ENCODE assay signal across 30 cellular contexts in the genomic region with DNA sequence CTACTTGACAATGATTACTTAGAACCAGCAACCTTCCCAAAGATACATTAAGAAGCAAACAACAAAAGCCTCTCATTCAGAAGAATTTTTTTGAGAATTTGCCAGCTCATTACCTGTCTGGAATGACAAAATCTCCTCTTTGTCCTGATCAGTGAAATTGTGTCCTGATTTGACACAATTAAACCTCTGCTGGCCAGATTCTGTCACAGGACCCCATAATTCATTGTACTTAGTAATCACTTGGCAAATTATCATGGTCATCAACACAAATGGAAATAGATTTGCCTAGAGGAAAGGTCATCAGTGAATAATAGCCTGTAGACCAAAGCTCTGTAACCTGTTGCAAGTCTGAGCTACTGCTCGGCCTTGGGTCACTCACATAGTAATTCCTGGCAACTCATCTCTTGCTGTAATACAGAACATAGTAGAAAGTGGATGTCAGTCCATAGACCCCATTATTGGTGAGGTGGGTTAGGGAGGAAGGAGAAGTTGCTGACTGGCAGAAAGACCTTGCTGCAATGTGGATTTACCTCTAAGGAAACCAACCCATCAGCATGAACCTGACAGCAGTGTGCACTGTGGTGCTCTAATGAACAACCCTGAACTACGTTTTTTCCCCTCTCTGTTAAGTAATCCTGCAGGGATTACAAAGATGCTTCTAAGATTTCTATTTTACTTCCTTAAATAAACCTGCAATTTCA.
"Had no signal": no experiment of that assay in that cellular context is flagged by ENCODE, and none has a peak within 500 bp of the region (broad histone marks: within the 10 kb centered on the region; RNA-seq: fewer than 3 reads in every experiment).

No MANE protein-coding gene starts in this region.

- DNase-seq: activated CD4-positive, alpha-beta T cell treated with anti-CD3 and anti-CD28 coated beads for 36 hours; activated CD4-positive, alpha-beta T cell treated with anti-CD3 and anti-CD28 coated beads, Interleukin-2, amount 10 ng/mL, durations not matched to agents 7 days and 5 days; activated CD4-positive, alpha-beta T cell treated with anti-CD3 and anti-CD28 coated beads, Interleukin-2, amount 50 U/mL, for 48 hours; activated CD8-positive, alpha-beta T cell treated with anti-CD3 and anti-CD28 coated beads, Interleukin-2, amount 10 ng/mL, durations not matched to agents 7 days and 5 days; activated gamma-delta T cell; activated naive CD4-positive, alpha-beta T cell treated with Interleukin-2 at 50 U/mL for 16 hours; activated naive CD8-positive, alpha-beta T cell treated with anti-CD3 and anti-CD28 coated beads, Interleukin-2, amount 10 ng/mL, durations not matched to agents 7 days and 5 days; activated T-cell treated with anti-CD3 and anti-CD28 coated beads, Interleukin-2, amount 50 U/mL, for 24 hours; body of pancreas; caudate nucleus; cerebellar nuclear complex; MG63; NCI-H1092; NCI-H1694; NCI-H1930; NCI-H2081 treated with DMSO at 0.1 percent for 48 hours; NCI-H226; NCI-H446 treated with DMSO at 0.1 percent for 48 hours; NCI-H524; NCI-H69; NCI-H82; PC-3; Peyer's patch; RPMI8226; SHP77 treated with DMSO at 0.1 percent for 48 hours; SK-N-SH had no signal

- H3K9ac ChIP-seq: SK-N-SH had no signal

- H3K9me3 ChIP-seq: body of pancreas, MG63, Peyer's patch, SJSA1, SK-N-SH had no signal

- FAIRE-seq: bronchial epithelial cell, TTC549 had no signal

- H3K27ac ChIP-seq: body of pancreas, Peyer's patch, SJSA1 had no signal

- H3K27me3 ChIP-seq: body of pancreas, MG63, Peyer's patch, SJSA1 had no signal

- H3K4me2 ChIP-seq: SK-N-SH had no signal

- ATAC-seq: activated CD4-positive, alpha-beta T cell treated with anti-CD3 and anti-CD28 coated beads for 36 hours; activated CD4-positive, CD25-positive, alpha-beta regulatory T cell treated with anti-CD3 and anti-CD28 coated beads, Interleukin-2, amount 50 U/mL, for 24 hours; activated CD8-positive, alpha-beta T cell treated with anti-CD3 and anti-CD28 coated beads, Interleukin-2, amount 10 ng/mL, durations not matched to agents 7 days and 5 days; body of pancreas; PC-3 had no signal

- H3K4me3 ChIP-seq: body of pancreas, MG63, Peyer's patch, SJSA1 had no signal

- H3K4me1 ChIP-seq: body of pancreas, Peyer's patch had no signal

- H3K36me3 ChIP-seq: MG63, Peyer's patch, SJSA1 had no signal
